ENCODE assay signal across 9 cellular contexts in genomic region chr2:204260162-204260877, GRCh38.
A peak's percentile ranks its signal among the peaks of the same experiment; 100 is the strongest.
DNase-seq lines count a peak whose midpoint lies in the region; ATAC-seq and TF ChIP-seq lines count a peak whose summit lies in the region.
"Had no signal": no experiment of that assay in that cellular context is flagged by ENCODE, and none has a peak within 500 bp of the region (broad histone marks: within the 10 kb centered on the region; RNA-seq: fewer than 3 reads in every experiment).

No MANE protein-coding gene starts in this region.

- DNase-seq in NCI-H2196 (lab: John Stamatoyannopoulos, UW; ENCODE audit: unreplicated experiment) (peak; percentile 39), NCI-H2196 treated with DMSO at 0.1 percent for 48 hours (lab: John Stamatoyannopoulos, UW; ENCODE audit: unreplicated experiment) (no peak), NCI-H526 (lab: John Stamatoyannopoulos, UW) (peak; percentile 47 to 83), activated T-cell treated with anti-CD3 and anti-CD28 coated beads for 24 hours (ENCODE audit: low read depth) (peak; percentile 30), fibroblast of peridontal ligament (ENCODE audit: extremely low read depth) (peak; percentile 87), non-pigmented ciliary epithelial cell (ENCODE audit: low read depth) (peak; percentile 32), vagina (ENCODE audit: extremely low spot score in 2 of 2) (no peak)

- no peaks in the 10 kb centered on the region for H3K4me1 ChIP-seq in vagina

- peak; percentile 70 to 80 (median 74) for TF ChIP-seq CTCF in vagina (IDR thresholded peaks at IDR 0.05)

- H3K4me3 ChIP-seq in vagina, result no peak overlapping the region
- H3K4me3 ChIP-seq: BLaER1 treated with 17β-estradiol and CSF1 and Interleukin-3, amounts not matched to agents 10 nM and 100 nM had no signal

- no peak overlapping the region for H3K27ac ChIP-seq in vagina
- H3K27ac ChIP-seq: BLaER1 treated with 17β-estradiol and CSF1 and Interleukin-3, amounts not matched to agents 10 nM and 100 nM had no signal

- H3K9me3 ChIP-seq in vagina, result no peaks in the 10 kb centered on the region
- H3K9me3 ChIP-seq: BLaER1 treated with 17β-estradiol and CSF1 and Interleukin-3, amounts not matched to agents 10 nM and 100 nM had no signal

- TF ChIP-seq POLR2A in vagina (IDR thresholded peaks at IDR 0.05), result no peak

- H3K36me3 ChIP-seq in vagina, result no peaks in the 10 kb centered on the region
- H3K36me3 ChIP-seq: BLaER1 treated with 17β-estradiol and CSF1 and Interleukin-3, amounts not matched to agents 10 nM and 100 nM had no signal

- peak; percentile 91 for ATAC-seq in HG03354 (IDR thresholded peaks at IDR 0.05; ENCODE audit: poor library complexity, severe bottlenecking, unreplicated experiment)

- intact Hi-C loops in vagina (cut with DNase I), result loop anchor here (10.0 kb wide), 1 partner anchor 1684 kb away; no protein-coding TSS in a partner anchor

- no peaks in the 10 kb centered on the region for H3K27me3 ChIP-seq in vagina
- H3K27me3 ChIP-seq: BLaER1 treated with 17β-estradiol and CSF1 and Interleukin-3, amounts not matched to agents 10 nM and 100 nM had no signal

Comparison
In these comparisons a context has a peak if more than half of its experiments do, and no peak if none do; other contexts are left out.
1. DNase-seq: peak in NCI-H2196 (single experiment), NCI-H526 (2 of 2), activated T-cell treated with anti-CD3 and anti-CD28 coated beads for 24 hours (single experiment), fibroblast of peridontal ligament (single experiment) and non-pigmented ciliary epithelial cell (single experiment); none in NCI-H2196 treated with DMSO at 0.1 percent for 48 hours (single experiment) and vagina (0 of 2).